11 cellular contexts compared by ENCODE assay signal in the genomic region with DNA sequence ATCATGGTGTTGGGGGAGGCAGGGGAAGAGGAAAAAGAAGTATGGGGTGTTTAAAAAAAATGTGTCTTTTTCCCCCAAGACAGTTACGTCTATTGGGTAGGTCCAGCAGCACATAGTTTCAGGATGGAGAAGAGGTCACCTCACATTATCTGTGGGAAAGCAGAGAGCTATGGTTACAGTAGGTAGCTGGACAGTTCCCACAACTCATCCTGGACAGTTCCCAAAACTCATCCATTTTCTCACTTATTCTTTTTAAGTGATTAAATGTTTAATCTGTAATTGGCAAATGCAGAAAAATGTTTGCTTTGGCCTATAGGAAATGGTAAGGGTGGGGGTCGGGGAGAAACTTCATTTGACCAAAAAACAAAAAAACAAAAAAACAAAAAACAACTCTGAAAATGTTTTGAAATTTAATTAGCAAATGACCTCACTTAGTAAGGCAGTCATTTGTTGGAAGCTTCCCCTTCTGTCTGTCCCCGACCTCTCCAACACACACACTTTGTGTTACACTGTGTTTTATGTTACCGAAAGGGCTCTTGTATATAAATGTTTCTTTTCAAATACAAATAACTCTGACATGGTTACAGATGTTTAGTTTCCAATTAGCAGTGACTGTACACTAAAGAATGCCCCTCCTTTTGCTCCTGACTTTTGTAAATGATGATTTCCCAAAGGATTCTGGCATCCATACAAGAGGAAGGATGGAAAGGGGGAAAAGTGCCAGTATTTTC.
DNase-seq lines count a peak whose midpoint lies in the region; ATAC-seq and TF ChIP-seq lines count a peak whose summit lies in the region.
"Had no signal": no experiment of that assay in that cellular context is flagged by ENCODE, and none has a peak within 500 bp of the region (broad histone marks: within the 10 kb centered on the region; RNA-seq: fewer than 3 reads in every experiment).

No MANE protein-coding gene starts in this region.

- no peaks in the 10 kb centered on the region for H3K36me3 ChIP-seq in duodenal mucosa (ENCODE audit: control insufficient read depth in 1 of 2, insufficient read depth in 2 of 2, low read length in 2 of 2)
- no peaks in the 10 kb centered on the region for H3K36me3 ChIP-seq in mucosa of descending colon (ENCODE audit: low read depth)
- H3K36me3 ChIP-seq: right lobe of liver had no signal

- H3K27me3 ChIP-seq in duodenal mucosa (ENCODE audit: control insufficient read depth in 1 of 2, insufficient read depth in 2 of 2, low read length in 2 of 2), result no peaks in the 10 kb centered on the region
- H3K27me3 ChIP-seq: right lobe of liver had no signal

- no peak for TF ChIP-seq CTCF in mucosa of descending colon (IDR thresholded peaks at IDR 0.05)

- H3K9me3 Mint-ChIP-seq in activated CD4-positive, alpha-beta memory T cell treated with anti-CD3 and anti-CD28 coated beads for 36 hours, result no peaks in the 10 kb centered on the region
- H3K9me3 Mint-ChIP-seq: CD4-positive, alpha-beta T cell had no signal

- peaks cover 0 to 25% of the 10 kb centered on the region in 2 donors for H3K4me1 ChIP-seq in duodenal mucosa (ENCODE audit: control insufficient read depth in 1 of 2, insufficient read depth in 2 of 2, low read length in 2 of 2)
- H3K4me1 ChIP-seq in mucosa of descending colon (ENCODE audit: low read depth), result no peaks in the 10 kb centered on the region

- H3K4me3 Mint-ChIP-seq in activated CD4-positive, alpha-beta memory T cell treated with anti-CD3 and anti-CD28 coated beads for 36 hours, result no peak overlapping the region
- H3K4me3 Mint-ChIP-seq: activated CD8-positive, alpha-beta T cell treated with anti-CD3 and anti-CD28 coated beads, Interleukin-2, amount 10 ng/mL, durations not matched to agents 7 days and 5 days; CD4-positive, alpha-beta T cell had no signal

- H3K27me3 Mint-ChIP-seq in activated CD4-positive, alpha-beta memory T cell treated with anti-CD3 and anti-CD28 coated beads for 36 hours, result no peaks in the 10 kb centered on the region
- H3K27me3 Mint-ChIP-seq: CD4-positive, alpha-beta T cell had no signal

- POLR2A ChIA-PET in activated CD4-positive, alpha-beta memory T cell treated with anti-CD3 and anti-CD28 coated beads for 36 hours (lab: Charles Lee), result no interaction called here

- intact Hi-C loops in mucosa of descending colon (cut with DNase I, micrococcal nuclease), result no loop called here
- intact Hi-C loops in activated CD4-positive, alpha-beta memory T cell treated with anti-CD3 and anti-CD28 coated beads for 36 hours (cut with micrococcal nuclease), result no loop called here

- peaks cover 10% of the 10 kb centered on the region for H3K4me1 Mint-ChIP-seq in activated CD4-positive, alpha-beta memory T cell treated with anti-CD3 and anti-CD28 coated beads for 36 hours (ENCODE audit: low read depth)

- H3K4me3 ChIP-seq in duodenal mucosa (ENCODE audit: low read depth in 1 of 2, low read length in 2 of 2) (no peak overlapping the region), mucosa of descending colon (no peak overlapping the region)
- H3K4me3 ChIP-seq: right lobe of liver had no signal

- DNase-seq in AG08396 (ENCODE audit: low spot score), result peak; percentile 21
- peak; percentile 64 for DNase-seq in NCI-H2029 (lab: John Stamatoyannopoulos, UW)
- no peak for DNase-seq in mucosa of descending colon
- no peak for DNase-seq in activated CD4-positive, alpha-beta memory T cell treated with anti-CD3 and anti-CD28 coated beads for 36 hours
- DNase-seq: activated CD8-positive, alpha-beta T cell treated with anti-CD3 and anti-CD28 coated beads, Interleukin-2, amount 10 ng/mL, durations not matched to agents 7 days and 5 days; CD4-positive, alpha-beta T cell; right lobe of liver had no signal

- CTCF ChIA-PET in activated CD4-positive, alpha-beta memory T cell treated with anti-CD3 and anti-CD28 coated beads for 36 hours (lab: Charles Lee), result interaction anchor here (0.7 kb wide), 1 partner anchor 178 kb away, joined by 3 read pairs; no protein-coding TSS in a partner anchor

- no peak overlapping the region for H3K9ac ChIP-seq in duodenal mucosa (ENCODE audit: low read depth in 1 of 2, low read length in 2 of 2)

- peak overlapping the region; percentile 39 for H3K27ac ChIP-seq in duodenal mucosa (ENCODE audit: low read depth, low read length)
- H3K27ac ChIP-seq: right lobe of liver had no signal

- no peak overlapping the region for H3K27ac Mint-ChIP-seq in activated CD4-positive, alpha-beta memory T cell treated with anti-CD3 and anti-CD28 coated beads for 36 hours
- H3K27ac Mint-ChIP-seq: activated CD8-positive, alpha-beta T cell treated with anti-CD3 and anti-CD28 coated beads, Interleukin-2, amount 10 ng/mL, durations not matched to agents 7 days and 5 days; CD4-positive, alpha-beta T cell had no signal

- no peaks in the 10 kb centered on the region for H3K9me3 ChIP-seq in duodenal mucosa (ENCODE audit: control insufficient read depth in 1 of 2, low read length in 2 of 2)
- H3K9me3 ChIP-seq in mucosa of descending colon, result no peaks in the 10 kb centered on the region
- H3K9me3 ChIP-seq: right lobe of liver had no signal

- H3K36me3 Mint-ChIP-seq in activated CD4-positive, alpha-beta memory T cell treated with anti-CD3 and anti-CD28 coated beads for 36 hours, result peaks cover 26% of the 10 kb centered on the region

- ATAC-seq in mucosa of descending colon (peak; percentile 52), HG03175 (IDR thresholded peaks at IDR 0.05; ENCODE audit: unreplicated experiment) (no peak), HG02870 (IDR thresholded peaks at IDR 0.05; ENCODE audit: unreplicated experiment) (no peak), HG03378 (IDR thresholded peaks at IDR 0.05; ENCODE audit: unreplicated experiment) (no peak)
- ATAC-seq: activated CD8-positive, alpha-beta T cell treated with anti-CD3 and anti-CD28 coated beads, Interleukin-2, amount 10 ng/mL, durations not matched to agents 7 days and 5 days had no signal

Comparison
In these comparisons a context has a peak if more than half of its experiments do, and no peak if none do; other contexts are left out.
1. DNase-seq: peak in AG08396 (single experiment) and NCI-H2029 (single experiment); none in mucosa of descending colon (0 of 3) and activated CD4-positive, alpha-beta memory T cell treated with anti-CD3 and anti-CD28 coated beads for 36 hours (single experiment).